ENCODE assay signal across 1 cellular context in the genomic region with DNA sequence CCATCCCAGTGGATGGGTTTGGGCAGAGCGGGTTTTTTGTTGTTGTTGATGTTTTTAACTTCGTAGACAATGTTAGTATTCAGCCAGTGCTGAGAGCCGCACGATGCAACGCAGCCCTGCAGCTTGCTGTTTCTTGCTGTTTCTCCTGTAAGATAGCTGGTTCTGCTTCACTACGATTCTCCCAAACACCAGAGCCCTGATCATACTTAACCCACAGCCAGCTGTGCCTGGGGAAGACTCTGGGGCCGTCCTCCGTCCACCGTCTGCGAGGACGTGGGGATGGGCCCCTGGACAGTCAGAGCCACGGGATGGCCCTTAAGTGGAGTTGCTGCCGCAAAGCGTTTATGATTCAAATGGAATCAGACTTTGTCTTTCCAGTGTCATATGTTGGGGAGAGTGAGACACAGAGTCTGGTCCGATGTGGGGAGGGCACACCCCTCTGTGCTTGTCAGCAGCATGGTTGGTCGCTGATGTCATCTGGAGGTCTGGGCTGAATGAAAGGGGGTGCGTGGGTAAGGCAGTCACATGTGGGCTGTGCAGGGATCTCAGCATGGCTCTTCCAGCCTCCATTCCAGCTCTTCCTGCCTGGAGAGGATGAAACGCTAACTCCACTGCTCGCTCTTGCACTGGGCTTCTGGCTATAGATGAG.
TF ChIP-seq lines count a peak whose summit lies in the region.

No MANE protein-coding gene starts in this region.

TF ChIP-seq in A549, 52 proteins besides CTCF, POLR2A, EP300 and RAD21 (continued from another document):
- TF ChIP-seq, protein P1, sequence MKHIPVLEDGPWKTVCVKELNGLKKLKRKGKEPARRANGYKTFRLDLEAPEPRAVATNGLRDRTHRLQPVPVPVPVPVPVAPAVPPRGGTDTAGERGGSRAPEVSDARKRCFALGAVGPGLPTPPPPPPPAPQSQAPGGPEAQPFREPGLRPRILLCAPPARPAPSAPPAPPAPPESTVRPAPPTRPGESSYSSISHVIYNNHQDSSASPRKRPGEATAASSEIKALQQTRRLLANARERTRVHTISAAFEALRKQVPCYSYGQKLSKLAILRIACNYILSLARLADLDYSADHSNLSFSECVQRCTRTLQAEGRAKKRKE (CRISPR knock-in tag; IDR thresholded peaks at IDR 0.05; ENCODE audit: low read depth), result no peak
- TF ChIP-seq FOSB (CRISPR knock-in tag; IDR thresholded peaks at IDR 0.05) (no peak), HEYL (CRISPR knock-in tag; IDR thresholded peaks at IDR 0.05) (no peak), FOXS1 (CRISPR knock-in tag; IDR thresholded peaks at IDR 0.05) (no peak), CBX8 (IDR thresholded peaks at IDR 0.05) (no peak), CBX2 (IDR thresholded peaks at IDR 0.05; ENCODE audit: borderline replicate concordance, low read depth) (no peak), BHLHE40 (IDR thresholded peaks at IDR 0.05; ENCODE audit: low read depth, low read length) (no peak), EHMT2 (IDR thresholded peaks at IDR 0.05; ENCODE audit: low read depth) (no peak), HDAC2 (IDR thresholded peaks at IDR 0.05) (no peak), CEBPB (IDR thresholded peaks at IDR 0.05) (no peak)
- TF ChIP-seq, protein P2, sequence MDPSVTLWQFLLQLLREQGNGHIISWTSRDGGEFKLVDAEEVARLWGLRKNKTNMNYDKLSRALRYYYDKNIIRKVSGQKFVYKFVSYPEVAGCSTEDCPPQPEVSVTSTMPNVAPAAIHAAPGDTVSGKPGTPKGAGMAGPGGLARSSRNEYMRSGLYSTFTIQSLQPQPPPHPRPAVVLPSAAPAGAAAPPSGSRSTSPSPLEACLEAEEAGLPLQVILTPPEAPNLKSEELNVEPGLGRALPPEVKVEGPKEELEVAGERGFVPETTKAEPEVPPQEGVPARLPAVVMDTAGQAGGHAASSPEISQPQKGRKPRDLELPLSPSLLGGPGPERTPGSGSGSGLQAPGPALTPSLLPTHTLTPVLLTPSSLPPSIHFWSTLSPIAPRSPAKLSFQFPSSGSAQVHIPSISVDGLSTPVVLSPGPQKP (IDR thresholded peaks at IDR 0.05; ENCODE audit: low read depth, low read length), result no peak
TF ChIP-seq in A549: peak in this region for 0.
